12 cellular contexts compared by ENCODE assay signal in the genomic region with DNA sequence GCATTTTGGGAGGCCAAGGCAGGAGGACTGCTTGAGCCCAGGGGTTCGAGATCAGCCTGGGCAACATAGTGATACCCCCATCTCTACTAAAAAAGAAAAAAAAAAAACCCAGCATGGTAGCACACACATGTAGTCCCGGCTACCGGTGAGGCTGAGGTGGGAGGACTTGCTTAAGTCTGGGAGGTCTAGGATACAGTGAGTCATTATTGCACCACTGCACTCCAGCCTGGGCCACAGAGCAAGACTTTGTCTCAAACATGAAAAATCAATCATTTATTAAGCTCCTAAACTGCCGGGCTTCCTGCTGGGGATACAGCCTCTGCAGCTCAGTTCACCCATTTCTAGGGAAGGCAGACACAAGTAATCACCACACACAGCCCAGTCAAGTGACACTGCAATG. TPM values are rescaled to one million over a fixed set of nuclear protein-coding genes. Genes with fewer than 3 reads are reported as not detected.
DNase-seq lines count a peak whose midpoint lies in the region; ATAC-seq and TF ChIP-seq lines count a peak whose summit lies in the region.
"Had no signal": no experiment of that assay in that cellular context is flagged by ENCODE, and none has a peak within 500 bp of the region (broad histone marks: within the 10 kb centered on the region; RNA-seq: fewer than 3 reads in every experiment).

No MANE protein-coding gene starts in this region.

- H3K27me3 Mint-ChIP-seq in chondrocyte (ENCODE audit: low read depth) = no peaks in the 10 kb centered on the region
- no peaks in the 10 kb centered on the region for H3K27me3 Mint-ChIP-seq in neural crest cell (ENCODE audit: low read depth)

- no peak overlapping the region for H3K27ac Mint-ChIP-seq in chondrocyte (ENCODE audit: unreplicated experiment)
- no peak overlapping the region for H3K27ac Mint-ChIP-seq in neural crest cell (ENCODE audit: unreplicated experiment)

- ATAC-seq in GM18519 (IDR thresholded peaks at IDR 0.05; ENCODE audit: low FRiP score, unreplicated experiment) (no peak), Right ventricle myocardium superior (ENCODE audit: poor library complexity) (no peak)
- ATAC-seq: activated naive CD4-positive, alpha-beta T cell treated with anti-CD3 and anti-CD28 coated beads, Interleukin-2, amount 50 U/mL, for 72 hours had no signal

- H3K4me3 Mint-ChIP-seq in chondrocyte (ENCODE audit: unreplicated experiment) = peak overlapping the region; percentile 99
- peak overlapping the region; percentile 27 for H3K4me3 Mint-ChIP-seq in neural crest cell

- no peaks in the 10 kb centered on the region for H3K9me3 Mint-ChIP-seq in chondrocyte (ENCODE audit: low read depth)
- no peaks in the 10 kb centered on the region for H3K9me3 Mint-ChIP-seq in neural crest cell
- H3K9me3 Mint-ChIP-seq: activated naive CD4-positive, alpha-beta T cell treated with anti-CD3 and anti-CD28 coated beads, Interleukin-2, amount 50 U/mL, for 72 hours had no signal

- intact Hi-C loops in Right ventricle myocardium superior (cut with DNase I) = no loop called here

- H3K36me3 Mint-ChIP-seq in chondrocyte (ENCODE audit: low read depth) (peaks cover 2% of the 10 kb centered on the region), neural crest cell (ENCODE audit: low read depth) (no peaks in the 10 kb centered on the region)

- H3K4me1 Mint-ChIP-seq in chondrocyte (ENCODE audit: low read depth) (peaks cover 18% of the 10 kb centered on the region), neural crest cell (peaks cover 27% of the 10 kb centered on the region)

- TF ChIP-seq CTCF in chondrocyte (IDR thresholded peaks at IDR 0.05) = no peak
- TF ChIP-seq CTCF in neural crest cell (conservative IDR thresholded peaks at IDR 0.05) = no peak

- DNase-seq in DMS53 (lab: John Stamatoyannopoulos, UW) (peak; percentile 4), DMS53 treated with DMSO at 0.1 percent for 48 hours (lab: John Stamatoyannopoulos, UW; ENCODE audit: unreplicated experiment) (no peak), M059J (ENCODE audit: low read depth) (peak; percentile 18), chondrocyte (ENCODE audit: low spot score) (no peak), neural crest cell (ENCODE audit: low read depth, low spot score) (no peak), GF-D8 (lab: John Stamatoyannopoulos, UW) (no peak), Right ventricle myocardium superior (no peak)
- DNase-seq: activated CD4-positive, alpha-beta T cell treated with anti-CD3 and anti-CD28 coated beads for 4 hours; NCI-H510A; stimulated activated CD4-positive, alpha-beta T cell treated with anti-CD3 and anti-CD28 coated beads, Interleukin-12 subunit alpha, Interleukin-12 subunit beta, amount 100 ng/mL, for 4 hours had no signal

RNA-seq across cellular contexts. Expression of gene USP45, which starts 7.3 kb away (rescaled TPM):
- total RNA-seq in M059J (2014; rRNA removed; shearing (Covaris generic)) = 4.6 and 7.7 TPM in 2 replicates
- total RNA-seq in chondrocyte (10.8 to 13.4 TPM (median 12.9 TPM) in 3 replicates), neural crest cell (12.0 and 15.1 TPM in 2 replicates), Right ventricle myocardium superior (11.3 TPM)

RNA-seq across cellular contexts. Expression of gene CCNC, which starts 45.9 kb away (rescaled TPM):
- total RNA-seq in M059J (2014; rRNA removed; shearing (Covaris generic)) = 86.0 and 103 TPM in 2 replicates
- 35.0 to 45.0 TPM (median 35.5 TPM) in 3 replicates for total RNA-seq in chondrocyte
- total RNA-seq in neural crest cell = 45.5 and 56.4 TPM in 2 replicates
- total RNA-seq in Right ventricle myocardium superior = 19.3 TPM

Comparison
In these comparisons a context has a peak if more than half of its experiments do, and no peak if none do; other contexts are left out.
1. DNase-seq: peak in DMS53 (single experiment) and M059J (single experiment); none in DMS53 treated with DMSO at 0.1 percent for 48 hours (single experiment), chondrocyte (single experiment), neural crest cell (single experiment), GF-D8 (single experiment) and Right ventricle myocardium superior (single experiment).